8 cellular contexts compared by ENCODE assay signal in genomic region chr1:202214089-202214843, GRCh38. TPM values are rescaled to one million over a fixed set of nuclear protein-coding genes. Genes with fewer than 3 reads are reported as not detected.
DNase-seq lines count a peak whose midpoint lies in the region; ATAC-seq and TF ChIP-seq lines count a peak whose summit lies in the region.

No MANE protein-coding gene starts in this region.

- no peak for TF ChIP-seq CTCF in SK-N-SH (IDR thresholded peaks at IDR 0.05)
- no peak for TF ChIP-seq CTCF in breast epithelium (IDR thresholded peaks at IDR 0.05)
- TF ChIP-seq CTCF in thoracic aorta (IDR thresholded peaks at IDR 0.05): no peak

- intact Hi-C loops in breast epithelium (cut with DNase I; ENCODE audit: low total_unique reads): no loop called here

- no peaks in the 10 kb centered on the region for H3K79me2 ChIP-seq in SK-N-SH (ENCODE audit: insufficient read depth)

- H3K4me2 ChIP-seq in SK-N-SH: peak overlapping the region; percentile 45; the same call in 1 of the 2 replicates

- no peak for TF ChIP-seq POLR2A in breast epithelium (IDR thresholded peaks at IDR 0.05)

- TF ChIP-seq RAD21 in SK-N-SH (IDR thresholded peaks at IDR 0.05; ENCODE audit: low read length): no peak

- POLR2A ChIA-PET in SK-N-SH (lab: Yijun Ruan, JAX): interaction anchor here (1.2 kb wide), 1 partner anchor 15 kb away, joined by 3 read pairs; no protein-coding TSS in a partner anchor

- H3K36me3 ChIP-seq in SK-N-SH (replicated peaks in 1 of 2; ENCODE audit: control insufficient read depth in 1 of 2, insufficient read depth in 2 of 2, low read length in 1 of 2) (no peaks in the 10 kb centered on the region), breast epithelium (no peaks in the 10 kb centered on the region), thoracic aorta (no peaks in the 10 kb centered on the region)

- ATAC-seq in SK-N-SH treated with all-trans-retinoic acid at 6 μM for 48 hours (no peak; the same call in 2 of the 3 replicates), thoracic aorta (ENCODE audit: insufficient number of reproducible peaks, low FRiP score, low read depth) (no peak), HG03159 (IDR thresholded peaks at IDR 0.05; ENCODE audit: unreplicated experiment) (no peak)

- no peak overlapping the region for H2AFZ ChIP-seq in SK-N-SH (ENCODE audit: low read depth)

- H3K4me1 ChIP-seq in SK-N-SH (ENCODE audit: control insufficient read depth in 1 of 2, insufficient read depth in 2 of 2, low read depth in 1 of 2, low read length in 1 of 2) (peaks cover 0 to 3% of the 10 kb centered on the region in 2 experiments; a peak in 1 of 4 replicates), breast epithelium (no peaks in the 10 kb centered on the region), thoracic aorta (ENCODE audit: control insufficient read depth in 1 of 2, low read depth in 2 of 2) (peaks cover 22 to 77% of the 10 kb centered on the region in 2 donors)

- no peaks in the 10 kb centered on the region for H3K9me2 ChIP-seq in SK-N-SH

- H3K9ac ChIP-seq in SK-N-SH: no peak overlapping the region

- H3F3A ChIP-seq in SK-N-SH (replicated peaks; ENCODE audit: insufficient read depth): no peaks in the 10 kb centered on the region

- no peaks in the 10 kb centered on the region for H4K20me1 ChIP-seq in SK-N-SH (ENCODE audit: insufficient read depth)

- H3K27ac ChIP-seq in SK-N-SH (ENCODE audit: low read depth in 2 of 2, low read length in 1 of 2) (no peak overlapping the region), breast epithelium (peak overlapping the region; percentile 14 to 20), thoracic aorta (peak overlapping the region; percentile 43 to 61)

- peak overlapping the region in 1 of 2 experiments; percentile 35; a peak in 2 of 4 replicates for H3K4me3 ChIP-seq in SK-N-SH (ENCODE audit: low read depth in 2 of 2, low read length in 1 of 2)
- H3K4me3 ChIP-seq in breast epithelium: peak overlapping the region in 2 of 3 donors; percentile 47 to 64
- peak overlapping the region; percentile 67 for H3K4me3 ChIP-seq in thoracic aorta

- H3K27me3 ChIP-seq in SK-N-SH (ENCODE audit: insufficient read depth) (peaks cover 74% of the 10 kb centered on the region), breast epithelium (no peaks in the 10 kb centered on the region), thoracic aorta (replicated peaks; ENCODE audit: insufficient read depth) (no peaks in the 10 kb centered on the region)

- CTCF ChIA-PET in SK-N-SH (lab: Yijun Ruan, JAX): interaction anchor here (0.7 to 6.6 kb wide), 21 partner anchors 12 to 130 kb away, joined by 3 to 59 read pairs (median 3); partner anchors contain the start of gene LGR6

- DNase-seq in SK-N-SH (peak; percentile 86), breast epithelium (ENCODE audit: low spot score in 2 of 2) (peak in 1 of 2 donors; percentile 32), left kidney (ENCODE audit: low read depth, low spot score) (peak; percentile 73), thoracic aorta (ENCODE audit: low spot score) (no peak), AG08395 (ENCODE audit: low spot score) (no peak), AG20443 (ENCODE audit: low spot score) (no peak)

- no peak for TF ChIP-seq EP300 in SK-N-SH (IDR thresholded peaks at IDR 0.05; ENCODE audit: borderline replicate concordance in 1 of 2, low read depth in 1 of 2, low read length in 1 of 2)

- 24% methylated on average over 33 of the region's 56 CpGs for WGBS in SK-N-SH (ENCODE audit: low lambda C conversion rate)

- H3K9me3 ChIP-seq in SK-N-SH (no peaks in the 10 kb centered on the region), breast epithelium (no peaks in the 10 kb centered on the region), thoracic aorta (no peaks in the 10 kb centered on the region)

TF ChIP-seq in SK-N-SH, 30 proteins besides CTCF, POLR2A, EP300 and RAD21:
- TF ChIP-seq FOSL2 (IDR thresholded peaks at IDR 0.05; ENCODE audit: borderline replicate concordance, low read depth): no peak
- TF ChIP-seq MAX (IDR thresholded peaks at IDR 0.05; ENCODE audit: low read depth): no peak
- TF ChIP-seq POLR2AphosphoS5 (IDR thresholded peaks at IDR 0.05; ENCODE audit: low read depth, low read length): no peak
- TF ChIP-seq USF1 (IDR thresholded peaks at IDR 0.05; ENCODE audit: borderline replicate concordance, low read depth): no peak
- TF ChIP-seq TEAD4 (IDR thresholded peaks at IDR 0.05; ENCODE audit: borderline replicate concordance, insufficient read depth): no peak
- no peak for TF ChIP-seq RCOR1 (IDR thresholded peaks at IDR 0.05; ENCODE audit: low read length)
- no peak for TF ChIP-seq RXRA (IDR thresholded peaks at IDR 0.05; ENCODE audit: borderline replicate concordance, low read depth)
- no peak for TF ChIP-seq USF2 (IDR thresholded peaks at IDR 0.05; ENCODE audit: borderline replicate concordance, low read depth, low read length)
- TF ChIP-seq NRF1 (IDR thresholded peaks at IDR 0.05; ENCODE audit: low read depth, low read length): no peak
- TF ChIP-seq TCF12 (IDR thresholded peaks at IDR 0.05): no peak
- no peak for TF ChIP-seq FOXM1 (IDR thresholded peaks at IDR 0.05; ENCODE audit: low read depth)
- TF ChIP-seq JUND (IDR thresholded peaks at IDR 0.05): no peak
- no peak for TF ChIP-seq MXI1 (IDR thresholded peaks at IDR 0.05; ENCODE audit: low read depth, low read length)

TF ChIP-seq in SK-N-SH treated with all-trans-retinoic acid at 6 μM for 48 hours, 23 proteins besides CTCF, POLR2A, EP300 and RAD21 (continues in another document):
- no peak for TF ChIP-seq TSHZ2 (CRISPR knock-in tag; IDR thresholded peaks at IDR 0.05)
- no peak for TF ChIP-seq RARB (CRISPR knock-in tag; IDR thresholded peaks at IDR 0.05)
- no peak for TF ChIP-seq OSR1 (CRISPR knock-in tag; IDR thresholded peaks at IDR 0.05)
- TF ChIP-seq ISL1 (CRISPR knock-in tag; IDR thresholded peaks at IDR 0.05): no peak
- TF ChIP-seq ZC3H10 (CRISPR knock-in tag; IDR thresholded peaks at IDR 0.05): no peak
- no peak for TF ChIP-seq CSRNP3 (CRISPR knock-in tag; IDR thresholded peaks at IDR 0.05)
- no peak for TF ChIP-seq SNAI2 (CRISPR knock-in tag; IDR thresholded peaks at IDR 0.05)
- TF ChIP-seq GLIS3 (CRISPR knock-in tag; IDR thresholded peaks at IDR 0.05): no peak
- TF ChIP-seq PPARA (CRISPR knock-in tag; IDR thresholded peaks at IDR 0.05; ENCODE audit: borderline replicate concordance): no peak
- no peak for TF ChIP-seq ZFP3 (CRISPR knock-in tag; IDR thresholded peaks at IDR 0.05)

RNA-seq across cellular contexts. Expression of gene LGR6, which starts 20.7 kb away (rescaled TPM):
- 0.03 TPM in 1 of 2 replicates, not detected in the other for polyA plus RNA-seq in SK-N-SH (2012; rRNA removed)
- 0.03 TPM in 1 of 2 replicates, not detected in the other for polyA plus RNA-seq in SK-N-SH (2012; cell fraction: cytosol; rRNA removed)
- 0.06 TPM in 1 of 2 replicates, not detected in the other for polyA plus RNA-seq in SK-N-SH (2012; cell fraction: nucleus; rRNA removed)
- 10 to 100 TPM in 1 of 3 donors, 1 to 10 TPM in 1, not detected in 1; 2.6 to 11.3 TPM for total RNA-seq in breast epithelium
- total RNA-seq in thoracic aorta: 10 to 100 TPM; 76.6 to 99.0 TPM

RNA-seq across cellular contexts. Expression of gene PTPN7, which starts 53.9 kb away (rescaled TPM):
- not detected in 2 replicates for polyA plus RNA-seq in SK-N-SH (2012; rRNA removed)
- polyA plus RNA-seq in SK-N-SH (2012; cell fraction: cytosol; rRNA removed): 0.01 TPM in 1 of 2 replicates, not detected in the other
- not detected in 2 replicates for polyA plus RNA-seq in SK-N-SH (2012; cell fraction: nucleus; rRNA removed)
- total RNA-seq in breast epithelium (1 to 10 TPM; 1.4 to 4.2 (median 2.9) TPM), thoracic aorta (1 to 10 TPM; 4.3 to 6.1 TPM)

Comparison
In these comparisons a context has a peak if more than half of its experiments do, and no peak if none do; other contexts are left out.
1. DNase-seq: peak in SK-N-SH (single experiment) and left kidney (single experiment); none in thoracic aorta (single experiment), AG08395 (single experiment) and AG20443 (single experiment).
2. H3K27ac ChIP-seq: peak in breast epithelium (2 of 2) and thoracic aorta (2 of 2); none in SK-N-SH (0 of 2).
3. RNA of gene LGR6, which starts 20.7 kb away (total RNA-seq): 76.6 to 99.0 TPM in thoracic aorta; 2.6 to 11.3 TPM in breast epithelium; every median in the first group is over 4 times any median in the second.